24 cellular contexts compared by ENCODE assay signal in genomic region chr7:72292118-72292517, GRCh38.
DNase-seq lines count a peak whose midpoint lies in the region; ATAC-seq, FAIRE-seq and TF ChIP-seq lines count a peak whose summit lies in the region.
"Had no signal": no experiment of that assay in that cellular context is flagged by ENCODE, and none has a peak within 500 bp of the region (broad histone marks: within the 10 kb centered on the region; RNA-seq: fewer than 3 reads in every experiment).

No MANE protein-coding gene starts in this region.

- H4K20me1 ChIP-seq in GM23338 (replicated peaks; ENCODE audit: insufficient read depth), result no peaks in the 10 kb centered on the region
- H4K20me1 ChIP-seq in K562 (replicated peaks; ENCODE audit: control insufficient read depth, insufficient read depth, low read length), result no peaks in the 10 kb centered on the region
- no peaks in the 10 kb centered on the region for H4K20me1 ChIP-seq in OCI-LY7 (ENCODE audit: insufficient read depth, low read length)
- H4K20me1 ChIP-seq: BLaER1 had no signal

- H3K27me3 ChIP-seq in GM23338 (ENCODE audit: insufficient read depth) (no peaks in the 10 kb centered on the region), K562 (ENCODE audit: control insufficient read depth in 2 of 2, insufficient read depth in 2 of 2, low read length in 2 of 2) (no peaks in the 10 kb centered on the region; a peak in 1 of 5 replicates), endodermal cell (ENCODE audit: control insufficient read depth, insufficient read depth, low read length, poor library complexity, severe bottlenecking) (no peaks in the 10 kb centered on the region)
- H3K27me3 ChIP-seq: BE2C, BLaER1 had no signal

- H3K4me3 ChIP-seq in GM23338 (no peak overlapping the region), K562 (no peak overlapping the region), endodermal cell (ENCODE audit: low read length) (peak overlapping the region; percentile 1), OCI-LY7 (ENCODE audit: low read depth, low read length, poor library complexity, severe bottlenecking) (no peak overlapping the region)
- H3K4me3 ChIP-seq: BLaER1 had no signal

- H3K27ac Mint-ChIP-seq in GM23338 (no peak overlapping the region), endodermal cell (no peak overlapping the region)
- H3K27ac Mint-ChIP-seq: CD14-positive monocyte; CD4-positive, alpha-beta memory T cell; CD4-positive, CD25-positive, alpha-beta regulatory T cell; CD8-positive, alpha-beta memory T cell had no signal

- H3K27me3 Mint-ChIP-seq in GM23338 (ENCODE audit: insufficient read depth, low read depth, poor library complexity) (no peaks in the 10 kb centered on the region), endodermal cell (ENCODE audit: insufficient read depth) (no peaks in the 10 kb centered on the region)
- H3K27me3 Mint-ChIP-seq: CD4-positive, alpha-beta memory T cell; CD4-positive, CD25-positive, alpha-beta regulatory T cell; CD8-positive, alpha-beta memory T cell had no signal

- H3K9ac ChIP-seq in K562 (ENCODE audit: insufficient read depth in 1 of 2, low read depth in 2 of 2, low read length in 2 of 2) (no peak overlapping the region), endodermal cell (ENCODE audit: extremely low read depth, low read length, poor library complexity, severe bottlenecking) (no peak overlapping the region)
- H3K9ac ChIP-seq: BLaER1 had no signal

- H2AFZ ChIP-seq in GM23338, result no peak overlapping the region
- H2AFZ ChIP-seq in K562 (ENCODE audit: low read depth, low read length), result no peak overlapping the region
- no peak overlapping the region for H2AFZ ChIP-seq in OCI-LY7 (ENCODE audit: low read length)

- intact Hi-C loops in K562 (cut with micrococcal nuclease) (no loop called here), OCI-LY7 (cut with micrococcal nuclease; ENCODE audit: unreplicated experiment) (no loop called here)

- in situ Hi-C loops in K562 (cut with MboI), result no loop called here

- FAIRE-seq in K562 (lab: Jason Lieb, UNC), result no peak
- FAIRE-seq: A204.1, D721Med, G401.6, GM12891 had no signal

- peak in 1 of 2 experiments; percentile 7; a peak in 1 of 4 replicates for TF ChIP-seq RAD21 in K562 (CRISPR knock-in tag; conservative IDR thresholded peaks at IDR 0.05 in 1 of 2, IDR thresholded peaks at IDR 0.05 in 1 of 2)

- no peak for TF ChIP-seq POLR2A in K562 (conservative IDR thresholded peaks at IDR 0.05)

- CTCF ChIA-PET in K562 (lab: Yijun Ruan, JAX; ENCODE audit: low intra/inter-chr PET ratio) (no interaction called here), OCI-LY7 (lab: Charles Lee; ENCODE audit: unreplicated experiment) (no interaction called here)

- WGBS in K562 (ENCODE audit: insufficient coverage, low coverage, missing lambda C conversion rate), result 10% methylated on average over 3 of the region's 3 CpGs
- 93 to 100% methylated on average over 1 to 3 of the region's 3 CpGs for WGBS in endodermal cell (ENCODE audit: insufficient coverage in 1 of 2, insufficient read length in 1 of 2), 2 experiments

- H3K4me2 ChIP-seq in GM23338, result no peak overlapping the region
- H3K4me2 ChIP-seq in K562 (ENCODE audit: insufficient read depth, low read length), result no peak overlapping the region
- H3K4me2 ChIP-seq in OCI-LY7 (ENCODE audit: low read length), result no peak overlapping the region

- H3K4me3 Mint-ChIP-seq in GM23338 (no peak overlapping the region), endodermal cell (no peak overlapping the region)
- H3K4me3 Mint-ChIP-seq: CD14-positive monocyte; CD4-positive, alpha-beta memory T cell; CD4-positive, CD25-positive, alpha-beta regulatory T cell; CD8-positive, alpha-beta memory T cell had no signal

- H3K36me3 ChIP-seq in GM23338 (ENCODE audit: insufficient read depth) (no peaks in the 10 kb centered on the region), K562 (ENCODE audit: control insufficient read depth, insufficient read depth, low read length) (no peaks in the 10 kb centered on the region), endodermal cell (ENCODE audit: control insufficient read depth, insufficient read depth, low read length) (no peaks in the 10 kb centered on the region), OCI-LY7 (ENCODE audit: insufficient read depth, low read length) (no peaks in the 10 kb centered on the region)
- H3K36me3 ChIP-seq: BE2C, BLaER1 had no signal

- H3K9me3 ChIP-seq in K562 (replicated peaks; ENCODE audit: control insufficient read depth, insufficient read depth, low read depth, low read length) (no peaks in the 10 kb centered on the region), endodermal cell (ENCODE audit: control insufficient read depth, low read length) (peaks cover 26% of the 10 kb centered on the region), OCI-LY7 (ENCODE audit: low read length) (no peaks in the 10 kb centered on the region)
- H3K9me3 ChIP-seq: BE2C, Caco-2 had no signal

- no peaks in the 10 kb centered on the region for H3K9me1 ChIP-seq in K562 (ENCODE audit: control insufficient read depth, insufficient read depth, low read length)

- ATAC-seq in GM23338, result no peak
- no peak for ATAC-seq in K562
- no peak for ATAC-seq in GM18868 (IDR thresholded peaks at IDR 0.05; ENCODE audit: unreplicated experiment)

- no peak for DNase-seq in GM23338 (ENCODE audit: low spot score)
- peak in 1 of 4 experiments; percentile 3 for DNase-seq in K562 (ENCODE audit: extremely low read depth in 1 of 4, low spot score in 3 of 4)
- DNase-seq in endodermal cell, result no peak
- no peak for DNase-seq in OCI-LY7 (ENCODE audit: low spot score)
- no peak for DNase-seq in activated CD4-positive, alpha-beta T cell treated with anti-CD3 and anti-CD28 coated beads for 48 hours
- DNase-seq in NCI-H510A (lab: John Stamatoyannopoulos, UW), result no peak
- DNase-seq: 8988T; ACHN; BE2C; C1 segment of cervical spinal cord; Caco-2; Calu3; CD4-positive, alpha-beta memory T cell; CD4-positive, CD25-positive, alpha-beta regulatory T cell; CD8-positive, alpha-beta memory T cell; DMS79 treated with DMSO at 0.1 percent for 48 hours; GF-D8 had no signal

- H3K27ac ChIP-seq in GM23338 (ENCODE audit: low read depth) (no peak overlapping the region), K562 (ENCODE audit: extremely low read depth, low read depth, low read length) (no peak overlapping the region), endodermal cell (ENCODE audit: low read depth, low read length) (no peak overlapping the region), OCI-LY7 (ENCODE audit: low read depth, low read length, poor library complexity, severe bottlenecking) (no peak overlapping the region)
- H3K27ac ChIP-seq: BLaER1 had no signal

- H3K4me1 ChIP-seq in GM23338 (ENCODE audit: insufficient read depth) (no peaks in the 10 kb centered on the region; the same call in 1 of the 2 replicates), K562 (replicated peaks in 1 of 2; ENCODE audit: control insufficient read depth in 2 of 2, insufficient read depth in 2 of 2, low read length in 2 of 2) (no peaks in the 10 kb centered on the region), endodermal cell (ENCODE audit: control insufficient read depth, insufficient read depth, low read length) (no peaks in the 10 kb centered on the region), OCI-LY7 (ENCODE audit: insufficient read depth, low read length, poor library complexity, severe bottlenecking) (no peaks in the 10 kb centered on the region)
- H3K4me1 ChIP-seq: BE2C, Caco-2 had no signal

- no peak for TF ChIP-seq EP300 in K562 (IDR thresholded peaks at IDR 0.05; ENCODE audit: low read length)

- H3K36me3 Mint-ChIP-seq in GM23338 (ENCODE audit: low read depth) (peaks cover 28% of the 10 kb centered on the region; the same call in 2 of the 3 replicates), endodermal cell (ENCODE audit: low read depth) (no peaks in the 10 kb centered on the region)
- H3K36me3 Mint-ChIP-seq: CD14-positive monocyte; CD4-positive, alpha-beta memory T cell; CD4-positive, CD25-positive, alpha-beta regulatory T cell; CD8-positive, alpha-beta memory T cell had no signal

- H3K4me1 Mint-ChIP-seq in GM23338 (no peaks in the 10 kb centered on the region; the same call in 2 of the 3 replicates), endodermal cell (peaks cover 10% of the 10 kb centered on the region)
- H3K4me1 Mint-ChIP-seq: CD4-positive, alpha-beta memory T cell; CD4-positive, CD25-positive, alpha-beta regulatory T cell; CD8-positive, alpha-beta memory T cell had no signal

- H3F3A ChIP-seq in GM23338 (replicated peaks; ENCODE audit: low read depth), result no peaks in the 10 kb centered on the region

- H3K9me3 Mint-ChIP-seq in GM23338 (peaks cover 13% of the 10 kb centered on the region; the same call in 2 of the 3 replicates), endodermal cell (peaks cover 14% of the 10 kb centered on the region)

- POLR2A ChIA-PET in K562 (lab: Yijun Ruan, JAX), result no interaction called here
- POLR2A ChIA-PET in OCI-LY7 (lab: Charles Lee), result interaction anchor here (0.6 kb wide), 1 partner anchor 38 kb away, joined by 3 read pairs; no protein-coding TSS in a partner anchor

- H3K79me2 ChIP-seq in GM23338 (replicated peaks; ENCODE audit: insufficient read depth), result peaks cover 4% of the 10 kb centered on the region; the same call in 1 of the 2 replicates
- no peaks in the 10 kb centered on the region for H3K79me2 ChIP-seq in K562 (ENCODE audit: control insufficient read depth, insufficient read depth, low read length)
- no peaks in the 10 kb centered on the region for H3K79me2 ChIP-seq in OCI-LY7 (ENCODE audit: insufficient read depth, low read depth, low read length)

- no peaks in the 10 kb centered on the region for H3K9me2 ChIP-seq in GM23338 (ENCODE audit: insufficient read depth)
- H3K9me2 ChIP-seq in OCI-LY7 (ENCODE audit: insufficient read depth, low read length), result no peaks in the 10 kb centered on the region

- peak; percentile 25 to 57; a peak in 2 of 4 replicates for TF ChIP-seq CTCF in GM23338 (conservative IDR thresholded peaks at IDR 0.05; ENCODE audit: low read depth in 2 of 2)
- TF ChIP-seq CTCF in K562 (IDR thresholded peaks at IDR 0.05 in 2 of 3, conservative IDR thresholded peaks at IDR 0.05 in 1 of 3; ENCODE audit: insufficient read depth in 2 of 3, low read depth in 1 of 3, low read length in 3 of 3), result peak in 2 of 3 experiments; percentile 41 to 78; a peak in 4 of 6 replicates
- peak; percentile 34 for TF ChIP-seq CTCF in endodermal cell (conservative IDR thresholded peaks at IDR 0.05)
- no peak for TF ChIP-seq CTCF in OCI-LY7 (conservative IDR thresholded peaks at IDR 0.05; ENCODE audit: low read length)

- BruUV-seq in K562 (replicated peaks; lab: Mats Ljungman, UMichigan), result no TSS peak
- BruUV-seq in OCI-LY7 (replicated peaks; lab: Mats Ljungman, UMichigan), result no TSS peak

TF ChIP-seq in GM23338, 12 proteins besides CTCF, POLR2A, EP300 and RAD21 (continues in another document):
- TF ChIP-seq EZH2 (IDR thresholded peaks at IDR 0.05; ENCODE audit: low read depth, unreplicated experiment) (no peak), STAT1 (IDR thresholded peaks at IDR 0.05; ENCODE audit: unreplicated experiment) (no peak), EZH2phosphoT487 (IDR thresholded peaks at IDR 0.05; ENCODE audit: unreplicated experiment) (no peak), ZNF114 (CRISPR knock-in tag; IDR thresholded peaks at IDR 0.05) (no peak)

TF ChIP-seq in K562, 482 proteins besides CTCF, POLR2A, EP300 and RAD21 (continues in another document):
- no peak for TF ChIP-seq NR2C2 (CRISPR knock-in tag; IDR thresholded peaks at IDR 0.05)
- no peak for TF ChIP-seq NR2C2 (tag; IDR thresholded peaks at IDR 0.05)
- no peak for TF ChIP-seq ZNF347 (CRISPR knock-in tag; IDR thresholded peaks at IDR 0.05; ENCODE audit: low read depth)
- TF ChIP-seq CC2D1A (IDR thresholded peaks at IDR 0.05), result no peak
- TF ChIP-seq NFXL1 (CRISPR knock-in tag; IDR thresholded peaks at IDR 0.05), result no peak
